11 cellular contexts compared by ENCODE assay signal in the genomic region with DNA sequence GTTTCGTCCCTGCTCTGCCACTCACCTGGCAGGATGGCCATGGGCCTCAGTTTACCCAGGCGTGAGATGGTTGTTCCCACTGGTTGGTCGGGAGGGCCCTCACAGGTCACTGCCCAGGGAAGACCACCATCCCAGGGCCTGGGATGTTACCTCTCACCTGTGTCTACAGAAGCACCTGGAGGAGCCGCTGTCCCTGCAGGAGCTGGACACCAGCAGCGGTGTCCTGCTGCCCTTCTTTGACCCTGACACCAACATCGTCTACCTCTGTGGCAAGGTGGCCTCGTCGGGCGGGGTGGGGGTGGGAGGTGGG. TPM values are rescaled to one million over a fixed set of nuclear protein-coding genes. Genes with fewer than 3 reads are reported as not detected.
A peak's percentile ranks its signal among the peaks of the same experiment; 100 is the strongest.
DNase-seq lines count a peak whose midpoint lies in the region; ATAC-seq and TF ChIP-seq lines count a peak whose summit lies in the region.
"Had no signal": no experiment of that assay in that cellular context is flagged by ENCODE, and none has a peak within 500 bp of the region (broad histone marks: within the 10 kb centered on the region; RNA-seq: fewer than 3 reads in every experiment).

No MANE protein-coding gene starts in this region.

- CTCF ChIA-PET in Panc1 (lab: Charles Lee) = no interaction called here

- POLR2A ChIA-PET in Panc1 (lab: Charles Lee) = interaction anchor here (0.5 kb wide), 1 partner anchor 415 kb away, joined by 4 read pairs; no protein-coding TSS in a partner anchor

- no peak for DNase-seq in activated naive CD4-positive, alpha-beta T cell treated with anti-CD3 and anti-CD28 coated beads, Interleukin-2, amount 50 U/mL, for 16 hours
- DNase-seq in Panc1 (ENCODE audit: low read depth, low spot score) (no peak), dorsolateral prefrontal cortex (no peak), upper lobe of right lung (no peak), MG63 (no peak), NK-92 (lab: John Stamatoyannopoulos, UW; ENCODE audit: unreplicated experiment) (no peak), NCI-H748 (lab: John Stamatoyannopoulos, UW; ENCODE audit: unreplicated experiment) (no peak)
- DNase-seq: NCI-H2171 treated with DMSO at 0.1 percent for 48 hours, occipital lobe had no signal

- H3K27ac Mint-ChIP-seq in activated naive CD4-positive, alpha-beta T cell treated with anti-CD3 and anti-CD28 coated beads, Interleukin-2, amount 50 U/mL, for 24 hours = peak overlapping the region; percentile 97

- H3K4me1 Mint-ChIP-seq in activated naive CD4-positive, alpha-beta T cell treated with anti-CD3 and anti-CD28 coated beads, Interleukin-2, amount 50 U/mL, for 24 hours = peaks cover 18% of the 10 kb centered on the region

- intact Hi-C loops in Panc1 (cut with micrococcal nuclease; ENCODE audit: unreplicated experiment) = no loop called here
- intact Hi-C loops in dorsolateral prefrontal cortex (cut with DNase I) = no loop called here
- intact Hi-C loops in upper lobe of right lung (cut with DNase I) = no loop called here

- H3K27me3 Mint-ChIP-seq in activated naive CD4-positive, alpha-beta T cell treated with anti-CD3 and anti-CD28 coated beads, Interleukin-2, amount 50 U/mL, for 24 hours = no peaks in the 10 kb centered on the region

- BruUV-seq in Panc1 (replicated peaks; lab: Mats Ljungman, UMichigan) = no TSS peak

- peak overlapping the region; percentile 96 for H3K4me3 Mint-ChIP-seq in activated naive CD4-positive, alpha-beta T cell treated with anti-CD3 and anti-CD28 coated beads, Interleukin-2, amount 50 U/mL, for 24 hours

- H3K36me3 ChIP-seq in Panc1 (ENCODE audit: control insufficient read depth, insufficient read depth, low read length) (no peaks in the 10 kb centered on the region), upper lobe of right lung (peaks cover 3% of the 10 kb centered on the region), MG63 (peaks cover 5% of the 10 kb centered on the region)

- in situ Hi-C loops in Panc1 (cut with HindIII; ENCODE audit: low pct_unique_long_range_greater_than_20kb, low sequenced_read_pairs) = no loop called here

- H3K27me3 ChIP-seq in Panc1 (ENCODE audit: control insufficient read depth, insufficient read depth, low read length) = no peaks in the 10 kb centered on the region
- H3K27me3 ChIP-seq in dorsolateral prefrontal cortex = no peaks in the 10 kb centered on the region
- H3K27me3 ChIP-seq in upper lobe of right lung = no peaks in the 10 kb centered on the region
- no peaks in the 10 kb centered on the region for H3K27me3 ChIP-seq in MG63
- H3K27me3 ChIP-seq: hepatocyte had no signal

- no peaks in the 10 kb centered on the region for H3K9me3 Mint-ChIP-seq in activated naive CD4-positive, alpha-beta T cell treated with anti-CD3 and anti-CD28 coated beads, Interleukin-2, amount 50 U/mL, for 24 hours

- H3K36me3 Mint-ChIP-seq in activated naive CD4-positive, alpha-beta T cell treated with anti-CD3 and anti-CD28 coated beads, Interleukin-2, amount 50 U/mL, for 24 hours = peaks cover 12% of the 10 kb centered on the region

- H3K4me1 ChIP-seq in Panc1 (ENCODE audit: control insufficient read depth, insufficient read depth, low read length) (peaks cover 6% of the 10 kb centered on the region), upper lobe of right lung (peaks cover 9% of the 10 kb centered on the region)

- H3K9me3 ChIP-seq in Panc1 (ENCODE audit: control insufficient read depth, insufficient read depth, low read depth, low read length) = no peaks in the 10 kb centered on the region
- H3K9me3 ChIP-seq in upper lobe of right lung = no peaks in the 10 kb centered on the region
- H3K9me3 ChIP-seq in MG63 = no peaks in the 10 kb centered on the region

- H3K4me3 ChIP-seq in Panc1 (ENCODE audit: low read depth in 2 of 2, low read length in 2 of 2) (no peak overlapping the region), dorsolateral prefrontal cortex (peak overlapping the region in 9 of 59 donors; percentile 5 to 77 (median 73)), upper lobe of right lung (peak overlapping the region; percentile 65), MG63 (no peak overlapping the region)
- H3K4me3 ChIP-seq: hepatocyte had no signal

- TF ChIP-seq CTCF in Panc1 (IDR thresholded peaks at IDR 0.05) = peak; percentile 63
- peak in 3 of 56 donors; percentile 1 to 24 (median 2) for TF ChIP-seq CTCF in dorsolateral prefrontal cortex (IDR thresholded peaks at IDR 0.05 in 54 of 56, conservative IDR thresholded peaks at IDR 0.05 in 2 of 56; ENCODE audit: low read depth in 1 of 56, partially characterized antibody in 56 of 56)
- no peak for TF ChIP-seq CTCF in upper lobe of right lung (IDR thresholded peaks at IDR 0.05)

- H3K27ac ChIP-seq in Panc1 (ENCODE audit: low read length) (no peak overlapping the region), dorsolateral prefrontal cortex (peak overlapping the region in 33 of 59 donors; percentile 2 to 91 (median 81)), upper lobe of right lung (peak overlapping the region; percentile 44)
- H3K27ac ChIP-seq: hepatocyte had no signal

- ATAC-seq in Panc1 (no peak), upper lobe of right lung (no peak)

RNA-seq across cellular contexts. Expression of a gene that starts 4.1 kb away (rescaled TPM):
- total RNA-seq in Panc1 (2021; ENCODE audit: unreplicated experiment) (3.7 TPM), dorsolateral prefrontal cortex (100 to 1,000 TPM in 1 of 120 experiments, 10 to 100 TPM in 119; 34.2 to 114 (median 60.7) TPM), upper lobe of right lung (70.0 TPM)
- 7.7 TPM for polyA plus RNA-seq in Panc1 (2012; ENCODE audit: insufficient read length)
- 1.9 and 3.1 TPM in 2 replicates for total RNA-seq in MG63 (2014; rRNA removed; shearing (Covaris generic); ENCODE audit: low replicate concordance)

RNA-seq across cellular contexts. Expression of a gene that starts 6.0 kb away (rescaled TPM):
- total RNA-seq in Panc1 (2021; ENCODE audit: unreplicated experiment) = 178 TPM
- 353 TPM for polyA plus RNA-seq in Panc1 (2012; ENCODE audit: insufficient read length)
- total RNA-seq in dorsolateral prefrontal cortex = 10 to 100 TPM; 29.1 to 89.3 (median 49.3) TPM
- 59.3 TPM for total RNA-seq in upper lobe of right lung
- total RNA-seq in MG63 (2014; rRNA removed; shearing (Covaris generic); ENCODE audit: low replicate concordance) = 64.7 and 122 TPM in 2 replicates

RNA-seq across cellular contexts. Expression of a gene that starts 6.2 kb away (rescaled TPM):
- total RNA-seq in Panc1 (2021; ENCODE audit: unreplicated experiment) (18.5 TPM), dorsolateral prefrontal cortex (10 to 100 TPM; 13.7 to 63.7 (median 29.9) TPM), upper lobe of right lung (49.4 TPM)
- polyA plus RNA-seq in Panc1 (2012; ENCODE audit: insufficient read length) = 45.6 TPM
- total RNA-seq in MG63 (2014; rRNA removed; shearing (Covaris generic); ENCODE audit: low replicate concordance) = 30.9 and 54.9 TPM in 2 replicates

RNA-seq across cellular contexts. Expression of a gene that starts 11.5 kb away (rescaled TPM):
- total RNA-seq in Panc1 (2021; ENCODE audit: unreplicated experiment) (16.8 TPM), dorsolateral prefrontal cortex (10 to 100 TPM in 118 of 120 experiments, 1 to 10 TPM in 2; 8.6 to 49.6 (median 23.0) TPM), upper lobe of right lung (10.6 TPM)
- 4.4 TPM for polyA plus RNA-seq in Panc1 (2012; ENCODE audit: insufficient read length)
- 4.8 and 18.5 TPM in 2 replicates for total RNA-seq in MG63 (2014; rRNA removed; shearing (Covaris generic); ENCODE audit: low replicate concordance)
